ENCODE assay signal across 9 cellular contexts in the genomic region with DNA sequence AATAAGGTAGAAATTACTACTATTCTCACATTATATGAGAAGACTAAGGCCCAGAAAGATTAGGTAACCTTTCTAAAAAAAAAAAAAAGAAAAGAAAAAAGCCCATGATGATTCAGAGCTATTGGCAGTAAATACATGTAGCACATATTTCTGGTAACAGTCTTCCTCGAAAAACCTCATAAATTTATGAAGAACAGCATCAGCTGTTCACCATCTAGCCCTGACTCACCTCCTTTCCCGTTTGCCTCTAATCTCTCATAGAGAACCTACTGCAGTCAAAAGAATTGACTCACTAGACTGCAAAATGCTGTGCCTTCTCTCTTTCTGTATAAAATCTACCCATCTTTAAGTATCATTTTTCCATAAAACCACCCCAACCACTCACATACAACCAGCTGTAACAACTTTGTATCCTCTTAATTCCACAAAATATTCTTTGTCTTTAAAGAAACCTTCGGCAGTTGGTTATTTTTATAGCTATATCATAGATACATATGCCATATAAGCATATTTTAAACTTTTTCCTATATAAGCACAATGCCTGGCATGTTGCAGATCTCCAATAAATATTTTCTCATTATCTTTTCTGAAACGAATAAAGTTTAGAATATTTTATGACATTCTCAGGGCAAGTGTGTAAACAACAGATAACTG.
A peak's percentile ranks its signal among the peaks of the same experiment; 100 is the strongest.
DNase-seq lines count a peak whose midpoint lies in the region; ATAC-seq, FAIRE-seq and TF ChIP-seq lines count a peak whose summit lies in the region.
"Had no signal": no experiment of that assay in that cellular context is flagged by ENCODE, and none has a peak within 500 bp of the region (broad histone marks: within the 10 kb centered on the region; RNA-seq: fewer than 3 reads in every experiment).

No MANE protein-coding gene starts in this region.

- TF ChIP-seq CTCF in right atrium auricular region (IDR thresholded peaks at IDR 0.05) = no peak
- no peak for TF ChIP-seq CTCF in hepatocyte (IDR thresholded peaks at IDR 0.05; ENCODE audit: poor library complexity)

- H3K9ac ChIP-seq in adipocyte (ENCODE audit: low read length) = peak overlapping the region; percentile 61

- H3K79me2 ChIP-seq in hepatocyte = no peaks in the 10 kb centered on the region

- no peaks in the 10 kb centered on the region for H4K20me1 ChIP-seq in hepatocyte (ENCODE audit: insufficient read depth, poor library complexity, severe bottlenecking)

- intact Hi-C loops in left cardiac atrium (cut with DNase I) = no loop called here

- H3K9me3 ChIP-seq in right atrium auricular region (no peaks in the 10 kb centered on the region), adipocyte (ENCODE audit: control insufficient read depth, low read length) (no peaks in the 10 kb centered on the region), hepatocyte (ENCODE audit: low read depth) (no peaks in the 10 kb centered on the region)

- DNase-seq in left cardiac atrium = no peak
- no peak for DNase-seq in right atrium auricular region (ENCODE audit: low spot score)
- DNase-seq in adipocyte (ENCODE audit: low read depth) = peak; percentile 91
- peak; percentile 50 for DNase-seq in hepatocyte (ENCODE audit: low spot score)
- DNase-seq in urothelium cell line (ENCODE audit: low spot score) = peak; percentile 70
- DNase-seq in NCI-H146 (lab: John Stamatoyannopoulos, UW) = no peak

- WGBS in hepatocyte (ENCODE audit: low lambda C conversion rate, missing lambda C conversion rate) = 59% methylated on average over 4 of the region's 4 CpGs

- no peaks in the 10 kb centered on the region for H3K9me2 ChIP-seq in hepatocyte (replicated peaks; ENCODE audit: insufficient read depth)

- ATAC-seq in left cardiac atrium (peak; percentile 44 to 94), GM21367 (IDR thresholded peaks at IDR 0.05; ENCODE audit: unreplicated experiment) (no peak), GM21381 (IDR thresholded peaks at IDR 0.05; ENCODE audit: unreplicated experiment) (no peak)

- FAIRE-seq in urothelium cell line (lab: Jason Lieb, UNC) = no peak
- FAIRE-seq: endometrium had no signal

- H3K4me3 ChIP-seq in right atrium auricular region (no peak overlapping the region), adipocyte (ENCODE audit: low read length) (peak overlapping the region; percentile 70), hepatocyte (no peak overlapping the region)

- no peaks in the 10 kb centered on the region for H3K27me3 ChIP-seq in right atrium auricular region
- no peaks in the 10 kb centered on the region for H3K27me3 ChIP-seq in adipocyte (replicated peaks; ENCODE audit: control insufficient read depth, insufficient read depth, low read length)
- no peaks in the 10 kb centered on the region for H3K27me3 ChIP-seq in hepatocyte

- H2AFZ ChIP-seq in hepatocyte = no peak overlapping the region

- H3K36me3 ChIP-seq in right atrium auricular region (no peaks in the 10 kb centered on the region), adipocyte (ENCODE audit: control insufficient read depth, insufficient read depth, low read length, severe bottlenecking) (no peaks in the 10 kb centered on the region), hepatocyte (replicated peaks; ENCODE audit: insufficient read depth, low read depth) (no peaks in the 10 kb centered on the region)

- no peak overlapping the region for H3K4me2 ChIP-seq in hepatocyte

- H3K4me1 ChIP-seq in right atrium auricular region = peaks cover 0 to 45% of the 10 kb centered on the region in 2 donors
- peaks cover 72% of the 10 kb centered on the region for H3K4me1 ChIP-seq in adipocyte (ENCODE audit: control insufficient read depth, insufficient read depth, low read length)
- no peaks in the 10 kb centered on the region for H3K4me1 ChIP-seq in hepatocyte (ENCODE audit: insufficient read depth)

- H3K27ac ChIP-seq in right atrium auricular region = no peak overlapping the region
- H3K27ac ChIP-seq in hepatocyte = no peak overlapping the region

Comparison
In these comparisons a context has a peak if more than half of its experiments do, and no peak if none do; other contexts are left out.
1. ATAC-seq: peak in left cardiac atrium (2 of 2); none in GM21367 (single experiment) and GM21381 (single experiment).
2. DNase-seq: peak in adipocyte (single experiment), hepatocyte (single experiment) and urothelium cell line (single experiment); none in left cardiac atrium (single experiment), right atrium auricular region (single experiment) and NCI-H146 (single experiment).